In genomic region chr1:21651214-21652042, GRCh38 we compare ENCODE assay signal across 1 cellular context.
TF ChIP-seq lines count a peak whose summit lies in the region.

No MANE protein-coding gene starts in this region.

TF ChIP-seq in K562, 482 proteins besides CTCF, POLR2A, EP300 and RAD21 (continued from another document and continues in another):
- TF ChIP-seq HBP1 (CRISPR knock-in tag; IDR thresholded peaks at IDR 0.05) (peak; percentile 70; the same call in 1 of the 2 replicates), HMG20A (CRISPR knock-in tag; conservative IDR thresholded peaks at IDR 0.05) (no peak), KLF10 (CRISPR knock-in tag; IDR thresholded peaks at IDR 0.05) (no peak), IRF2 (CRISPR knock-in tag; IDR thresholded peaks at IDR 0.05) (peak; percentile 85; the same call in 1 of the 2 replicates), HNRNPK (IDR thresholded peaks at IDR 0.05; ENCODE audit: low read depth, low read length, poor library complexity, severe bottlenecking) (no peak), ZNF347 (CRISPR knock-in tag; IDR thresholded peaks at IDR 0.05; ENCODE audit: low read depth) (no peak), RBM25 (IDR thresholded peaks at IDR 0.05; ENCODE audit: low read depth, low read length, severe bottlenecking) (no peak), U2AF1 (optimal IDR thresholded peaks at IDR 0.05; ENCODE audit: low read depth, low read length) (no peak), NELFE (IDR thresholded peaks at IDR 0.05; ENCODE audit: insufficient read depth, insufficient read length) (no peak), CBX8 (IDR thresholded peaks at IDR 0.05; ENCODE audit: borderline replicate concordance, extremely low read depth, low read depth, low read length, poor library complexity, severe bottlenecking) (no peak), ZNF586 (CRISPR knock-in tag; conservative IDR thresholded peaks at IDR 0.05) (no peak), SMAD1 (IDR thresholded peaks at IDR 0.05; ENCODE audit: low read depth, low read length, partially characterized antibody) (no peak), XRCC4 (IDR thresholded peaks at IDR 0.05; ENCODE audit: extremely low read depth, insufficient read depth, insufficient read length) (no peak), ZNF146 (CRISPR knock-in tag; IDR thresholded peaks at IDR 0.05; ENCODE audit: unreplicated experiment) (no peak), NKRF (IDR thresholded peaks at IDR 0.05; ENCODE audit: borderline replicate concordance) (peak; percentile 62; the same call in 1 of the 2 replicates), BCOR (IDR thresholded peaks at IDR 0.05) (peak; percentile 42; the same call in 1 of the 2 replicates), ZNF384 (IDR thresholded peaks at IDR 0.05; ENCODE audit: low read depth, low read length) (no peak), E2F5 (CRISPR knock-in tag; IDR thresholded peaks at IDR 0.05) (no peak), PTBP1 (IDR thresholded peaks at IDR 0.05; ENCODE audit: low read depth, low read length) (no peak), EP400 (IDR thresholded peaks at IDR 0.05) (no peak), ZNF354B (CRISPR knock-in tag; IDR thresholded peaks at IDR 0.05) (no peak), HNRNPL (IDR thresholded peaks at IDR 0.05; ENCODE audit: low read depth, low read length) (no peak), ZBTB43 (CRISPR knock-in tag; IDR thresholded peaks at IDR 0.05) (no peak), MLX (CRISPR knock-in tag; conservative IDR thresholded peaks at IDR 0.05) (no peak), JUN (IDR thresholded peaks at IDR 0.05; ENCODE audit: borderline replicate concordance, low read depth, low read length) (no peak), JUN (CRISPR knock-in tag; IDR thresholded peaks at IDR 0.05; ENCODE audit: borderline replicate concordance) (no peak), HMBOX1 (IDR thresholded peaks at IDR 0.05) (no peak), ID3 (CRISPR knock-in tag; IDR thresholded peaks at IDR 0.05) (no peak), ID3 (tag; IDR thresholded peaks at IDR 0.05) (0 out of 2 replicates have a peak, but pooled peaks have one; percentile 19), HNRNPLL (IDR thresholded peaks at IDR 0.05; ENCODE audit: low read depth, low read length, poor library complexity, severe bottlenecking) (no peak), TBL1XR1 (IDR thresholded peaks at IDR 0.05; ENCODE audit: low read length in 2 of 2) (no peak), ZNF592 (IDR thresholded peaks at IDR 0.05) (no peak), NCOA6 (IDR thresholded peaks at IDR 0.05) (no peak), ETV6 (IDR thresholded peaks at IDR 0.05; ENCODE audit: borderline replicate concordance in 1 of 2, low read depth in 2 of 2, low read length in 1 of 2) (no peak), ETV6 (CRISPR knock-in tag; IDR thresholded peaks at IDR 0.05; ENCODE audit: borderline replicate concordance) (no peak), FOXP1 (CRISPR knock-in tag; IDR thresholded peaks at IDR 0.05) (no peak), KDM4B (IDR thresholded peaks at IDR 0.05; ENCODE audit: borderline replicate concordance in 2 of 2, low read depth in 1 of 2) (no peak), PRDM10 (IDR thresholded peaks at IDR 0.05; ENCODE audit: partially characterized antibody) (no peak), ARHGAP35 (IDR thresholded peaks at IDR 0.05; ENCODE audit: partially characterized antibody) (peak; percentile 53), NFE2L1 (tag; IDR thresholded peaks at IDR 0.05; ENCODE audit: borderline replicate concordance, low read depth) (no peak), CCNT2 (IDR thresholded peaks at IDR 0.05; ENCODE audit: borderline replicate concordance, extremely low read depth, insufficient read length, low read depth, low read length) (peak; percentile 69), SETDB1 (IDR thresholded peaks at IDR 0.05; ENCODE audit: low read length) (no peak), NONO (IDR thresholded peaks at IDR 0.05; ENCODE audit: low read depth in 2 of 2, low read length in 1 of 2) (peak in 1 of 2 experiments; percentile 57; a peak in 1 of 4 replicates), TOE1 (IDR thresholded peaks at IDR 0.05; ENCODE audit: borderline replicate concordance) (no peak), TOE1 (CRISPR knock-in tag; IDR thresholded peaks at IDR 0.05; ENCODE audit: borderline replicate concordance, low read depth) (no peak), ZNF277 (CRISPR knock-in tag; IDR thresholded peaks at IDR 0.05; ENCODE audit: borderline replicate concordance) (no peak), ZSCAN29 (IDR thresholded peaks at IDR 0.05) (no peak), ZNF695 (CRISPR knock-in tag; IDR thresholded peaks at IDR 0.05) (no peak), KAT7 (CRISPR knock-in tag; IDR thresholded peaks at IDR 0.05; ENCODE audit: borderline replicate concordance) (0 out of 2 replicates have a peak, but pooled peaks have one; percentile 8), ZNF232 (CRISPR knock-in tag; IDR thresholded peaks at IDR 0.05) (0 out of 2 replicates have a peak, but pooled peaks have one; percentile 59), KDM5B (IDR thresholded peaks at IDR 0.05; ENCODE audit: insufficient replicate concordance, low read depth, low read length) (no peak), MCM7 (IDR thresholded peaks at IDR 0.05) (no peak)
